4 cellular contexts compared by ENCODE assay signal in genomic region chr11:65691847-65692246, GRCh38. TPM values are rescaled to one million over a fixed set of nuclear protein-coding genes. Genes with fewer than 3 reads are reported as not detected.
A peak's percentile ranks its signal among the peaks of the same experiment; 100 is the strongest.
DNase-seq lines count a peak whose midpoint lies in the region; ATAC-seq, FAIRE-seq and TF ChIP-seq lines count a peak whose summit lies in the region.
"Not testable (repeated sequence)": the region's sequence is repeated elsewhere in the genome, so short reads cannot be mapped to it uniquely, and the experiment has no call there.

No MANE protein-coding gene starts in this region.

- 57% methylated on average over 8 of the region's 8 CpGs for WGBS in K562 (ENCODE audit: insufficient coverage, low coverage, missing lambda C conversion rate)
- 95% methylated on average over 8 of the region's 8 CpGs for WGBS in hepatocyte (ENCODE audit: low lambda C conversion rate, missing lambda C conversion rate)

- H3K79me2 ChIP-seq in GM23338 (replicated peaks; ENCODE audit: insufficient read depth); K562 (ENCODE audit: control insufficient read depth, insufficient read depth, low read length); hepatocyte; neural progenitor cell (ENCODE audit: low read depth): not testable (repeated sequence)

- not testable (repeated sequence) for H3K9me3 Mint-ChIP-seq in GM23338, neural progenitor cell

- H3K36me3 Mint-ChIP-seq in GM23338 (ENCODE audit: low read depth); neural progenitor cell: not testable (repeated sequence)

- not testable (repeated sequence) for H3K27ac Mint-ChIP-seq in GM23338, neural progenitor cell

- BruUV-seq in K562 (replicated peaks; lab: Mats Ljungman, UMichigan), result not testable (repeated sequence)

- not testable (repeated sequence) for H3K9me2 ChIP-seq in GM23338 (ENCODE audit: insufficient read depth); hepatocyte (replicated peaks; ENCODE audit: insufficient read depth)

- H3K4me3 Mint-ChIP-seq in GM23338, neural progenitor cell: not testable (repeated sequence)

- not testable (repeated sequence) for DNase-seq in GM23338 (ENCODE audit: low spot score); K562 (ENCODE audit: extremely low read depth in 1 of 4, low spot score in 3 of 4); hepatocyte (ENCODE audit: low spot score); neural progenitor cell (ENCODE audit: low spot score)

- not testable (repeated sequence) for TF ChIP-seq CTCF in GM23338 (conservative IDR thresholded peaks at IDR 0.05; ENCODE audit: low read depth in 2 of 2); K562 (IDR thresholded peaks at IDR 0.05 in 2 of 3, conservative IDR thresholded peaks at IDR 0.05 in 1 of 3; ENCODE audit: insufficient read depth in 2 of 3, low read depth in 1 of 3, low read length in 3 of 3); hepatocyte (IDR thresholded peaks at IDR 0.05; ENCODE audit: poor library complexity); neural progenitor cell (IDR thresholded peaks at IDR 0.05)

- in situ Hi-C loops in K562 (cut with MboI), result not testable (repeated sequence)

- H3K27ac ChIP-seq in GM23338 (ENCODE audit: low read depth); hepatocyte; neural progenitor cell: not testable (repeated sequence)
- H3K27ac ChIP-seq in K562 (ENCODE audit: extremely low read depth, low read depth, low read length), result peak overlapping the region; percentile 82; the same call in 2 of the 3 replicates

- not testable (repeated sequence) for TF ChIP-seq POLR2A in K562 (conservative IDR thresholded peaks at IDR 0.05)

- peak overlapping the region in 1 of 2 experiments; percentile 60; a peak in 2 of 4 replicates for H3K9ac ChIP-seq in K562 (ENCODE audit: insufficient read depth in 1 of 2, low read depth in 2 of 2, low read length in 2 of 2)
- not testable (repeated sequence) for H3K9ac ChIP-seq in neural progenitor cell

- not testable (repeated sequence) for H3F3A ChIP-seq in GM23338 (replicated peaks; ENCODE audit: low read depth); neural progenitor cell (ENCODE audit: low read depth)

- TF ChIP-seq EP300 in K562 (IDR thresholded peaks at IDR 0.05; ENCODE audit: low read length), result not testable (repeated sequence)

- POLR2A ChIA-PET in K562 (lab: Yijun Ruan, JAX), result interaction anchor here (0.6 to 1.4 kb wide), 7 partner anchors 9 to 300 kb away, joined by 3 to 4 read pairs (median 3); partner anchors contain the start of genes RELA and RNASEH2C

- CTCF ChIA-PET in K562 (lab: Yijun Ruan, JAX; ENCODE audit: low intra/inter-chr PET ratio), result interaction anchor here (1.1 kb wide), 1 partner anchor 297 kb away, joined by 3 read pairs; no protein-coding TSS in a partner anchor

- H3K9me3 ChIP-seq in K562 (replicated peaks; ENCODE audit: control insufficient read depth, insufficient read depth, low read depth, low read length); hepatocyte (ENCODE audit: low read depth); neural progenitor cell (ENCODE audit: low read depth): not testable (repeated sequence)

- H4K20me1 ChIP-seq in GM23338 (replicated peaks; ENCODE audit: insufficient read depth); K562 (replicated peaks; ENCODE audit: control insufficient read depth, insufficient read depth, low read length); hepatocyte (ENCODE audit: insufficient read depth, poor library complexity, severe bottlenecking); neural progenitor cell (ENCODE audit: low read depth): not testable (repeated sequence)

- TF ChIP-seq RAD21 in K562 (CRISPR knock-in tag; conservative IDR thresholded peaks at IDR 0.05 in 1 of 2, IDR thresholded peaks at IDR 0.05 in 1 of 2), result not testable (repeated sequence)

- not testable (repeated sequence) for FAIRE-seq in K562 (lab: Jason Lieb, UNC)

- H3K4me3 ChIP-seq in GM23338, K562, hepatocyte, neural progenitor cell: not testable (repeated sequence)

- ATAC-seq in GM23338, result not testable (repeated sequence)
- ATAC-seq in K562, result peak; percentile 39

- not testable (repeated sequence) for H3K4me2 ChIP-seq in GM23338; K562 (ENCODE audit: insufficient read depth, low read length); neural progenitor cell
- peak overlapping the region; percentile 9 for H3K4me2 ChIP-seq in hepatocyte

- H3K4me1 Mint-ChIP-seq in GM23338, neural progenitor cell: not testable (repeated sequence)

- H3K27me3 Mint-ChIP-seq in GM23338 (ENCODE audit: insufficient read depth, low read depth, poor library complexity); neural progenitor cell (ENCODE audit: insufficient read depth, low read depth): not testable (repeated sequence)

- peak overlapping the region; percentile 97; the same call in 1 of the 2 replicates for H2AFZ ChIP-seq in GM23338
- peak overlapping the region; percentile 96 for H2AFZ ChIP-seq in K562 (ENCODE audit: low read depth, low read length)
- H2AFZ ChIP-seq in hepatocyte, result peak overlapping the region; percentile 42
- H2AFZ ChIP-seq in neural progenitor cell (replicated peaks), result peak overlapping the region; percentile 86

- H3K4me1 ChIP-seq in GM23338 (ENCODE audit: insufficient read depth); hepatocyte (ENCODE audit: insufficient read depth); neural progenitor cell: not testable (repeated sequence)
- H3K4me1 ChIP-seq in K562 (replicated peaks in 1 of 2; ENCODE audit: control insufficient read depth in 2 of 2, insufficient read depth in 2 of 2, low read length in 2 of 2), result peaks cover 8 to 14% of the 10 kb centered on the region in 2 experiments; a peak in 3 of 5 replicates

- not testable (repeated sequence) for H3K36me3 ChIP-seq in GM23338 (ENCODE audit: insufficient read depth); K562 (ENCODE audit: control insufficient read depth, insufficient read depth, low read length); hepatocyte (replicated peaks; ENCODE audit: insufficient read depth, low read depth); neural progenitor cell

- intact Hi-C loops in K562 (cut with micrococcal nuclease), result not testable (repeated sequence)

- H3K27me3 ChIP-seq in GM23338 (ENCODE audit: insufficient read depth); K562 (ENCODE audit: control insufficient read depth in 2 of 2, insufficient read depth in 2 of 2, low read length in 2 of 2); hepatocyte; neural progenitor cell: not testable (repeated sequence)

- not testable (repeated sequence) for H3K9me1 ChIP-seq in K562 (ENCODE audit: control insufficient read depth, insufficient read depth, low read length)

RNA-seq across cellular contexts. Expression of gene KAT5, which starts 20.2 kb away (rescaled TPM):
- 33.3 and 40.4 TPM in 2 replicates for total RNA-seq in GM23338 (2014; rRNA removed; shearing (Covaris generic))
- polyA plus RNA-seq in GM23338 (2016; fragmentation: Nextera tagmentation; extraction: Ambion mirVana) (34.6 and 34.8 TPM in 2 replicates), K562 (2011; rRNA removed) (42.4 and 57.9 TPM in 2 replicates), K562 (2014; fragmentation: Illumina TruSeq; extraction: Trizol) (63.3 and 66.5 TPM in 2 replicates), K562 (2014; fragmentation: Nextera tagmentation; extraction: Ambion mirVana) (10 to 100 TPM in 1 of 2 experiments, 1 to 10 TPM in 1; 3.6 to 12.9 TPM), K562 (2014; rRNA removed) (68.4 and 75.4 TPM in 2 replicates), hepatocyte (53.1 and 77.2 TPM in 2 replicates)
- total RNA-seq in K562 (2011; cell fraction: chromatin; rRNA removed; ENCODE audit: low replicate concordance), result 44.9 and 134 TPM in 2 replicates
- total RNA-seq in K562 (2011; cell fraction: nucleolus; rRNA removed), result 81.0 and 82.1 TPM in 2 replicates
- total RNA-seq in K562 (2011; cell fraction: nucleoplasm; rRNA removed), result 51.7 and 58.3 TPM in 2 replicates
- total RNA-seq in K562 (2014; rRNA removed) (59.6 and 74.1 TPM in 2 replicates), K562 (2014; rRNA removed; fragmentation: Illumina TruSeq; extraction: Trizol) (28.8 and 34.4 TPM in 2 replicates), K562 (2015; rRNA removed; fragmentation: Illumina TruSeq; extraction: Trizol) (52.7 and 57.5 TPM in 2 replicates), K562 (2021) (68.3 and 76.8 TPM in 2 replicates), hepatocyte (36.1 and 41.7 TPM in 2 replicates), neural progenitor cell (ENCODE audit: low replicate concordance) (21.0 and 41.7 TPM in 2 replicates)
- polyA plus RNA-seq in K562 (2011; cell fraction: cytosol; rRNA removed), result 44.4 and 53.1 TPM in 2 replicates
- 70.2 and 76.3 TPM in 2 replicates for polyA plus RNA-seq in K562 (2011; cell fraction: nucleus; rRNA removed)
- 52.3 and 56.9 TPM in 2 replicates for polyA plus RNA-seq in K562 (2012)
- polyA minus RNA-seq in K562 (2011; rRNA and poly(A)+ RNA removed), result 47.1 and 62.6 TPM in 2 replicates
- 27.5 and 38.4 TPM in 2 replicates for polyA minus RNA-seq in K562 (2011; cell fraction: cytosol; rRNA and poly(A)+ RNA removed)
- 32.3 and 44.0 TPM in 2 replicates for polyA minus RNA-seq in K562 (2011; cell fraction: nucleus; rRNA and poly(A)+ RNA removed)

RNA-seq across cellular contexts. Expression of gene RNASEH2C, which starts 28.8 kb away (rescaled TPM):
- total RNA-seq in GM23338 (2014; rRNA removed; shearing (Covaris generic)), result 37.8 and 70.8 TPM in 2 replicates
- 73.2 and 74.8 TPM in 2 replicates for polyA plus RNA-seq in GM23338 (2016; fragmentation: Nextera tagmentation; extraction: Ambion mirVana)
- total RNA-seq in K562 (2011; cell fraction: chromatin; rRNA removed; ENCODE audit: low replicate concordance), result 43.1 and 99.3 TPM in 2 replicates
- 62.9 and 67.9 TPM in 2 replicates for total RNA-seq in K562 (2011; cell fraction: nucleolus; rRNA removed)
- total RNA-seq in K562 (2011; cell fraction: nucleoplasm; rRNA removed), result 55.1 and 61.4 TPM in 2 replicates
- 64.4 and 78.1 TPM in 2 replicates for total RNA-seq in K562 (2014; rRNA removed)
- total RNA-seq in K562 (2014; rRNA removed; fragmentation: Illumina TruSeq; extraction: Trizol), result 9.0 and 11.7 TPM in 2 replicates
- 15.1 and 15.6 TPM in 2 replicates for total RNA-seq in K562 (2015; rRNA removed; fragmentation: Illumina TruSeq; extraction: Trizol)
- total RNA-seq in K562 (2021), result 78.2 and 87.2 TPM in 2 replicates
- polyA plus RNA-seq in K562 (2011; rRNA removed), result 33.2 and 33.8 TPM in 2 replicates
- polyA plus RNA-seq in K562 (2011; cell fraction: cytosol; rRNA removed), result 33.5 and 84.3 TPM in 2 replicates
- 65.0 and 106 TPM in 2 replicates for polyA plus RNA-seq in K562 (2011; cell fraction: nucleus; rRNA removed)
- 32.9 and 41.4 TPM in 2 replicates for polyA plus RNA-seq in K562 (2012)
- 15.6 and 15.9 TPM in 2 replicates for polyA plus RNA-seq in K562 (2014; fragmentation: Illumina TruSeq; extraction: Trizol)
- 1 to 10 TPM; 5.4 to 9.4 TPM for polyA plus RNA-seq in K562 (2014; fragmentation: Nextera tagmentation; extraction: Ambion mirVana)
- polyA plus RNA-seq in K562 (2014; rRNA removed), result 63.2 and 75.9 TPM in 2 replicates
- 10.3 and 11.0 TPM in 2 replicates for polyA minus RNA-seq in K562 (2011; rRNA and poly(A)+ RNA removed)
- polyA minus RNA-seq in K562 (2011; cell fraction: cytosol; rRNA and poly(A)+ RNA removed), result 9.4 and 19.7 TPM in 2 replicates
- 27.5 and 27.6 TPM in 2 replicates for polyA minus RNA-seq in K562 (2011; cell fraction: nucleus; rRNA and poly(A)+ RNA removed)
- total RNA-seq in hepatocyte, result 26.4 and 44.4 TPM in 2 replicates
- 68.6 and 78.7 TPM in 2 replicates for polyA plus RNA-seq in hepatocyte
- 23.4 and 53.3 TPM in 2 replicates for total RNA-seq in neural progenitor cell (ENCODE audit: low replicate concordance)

RNA-seq across cellular contexts. Expression of gene RELA, which starts 29.1 kb away (rescaled TPM):
- 17.0 and 22.8 TPM in 2 replicates for total RNA-seq in GM23338 (2014; rRNA removed; shearing (Covaris generic))
- polyA plus RNA-seq in GM23338 (2016; fragmentation: Nextera tagmentation; extraction: Ambion mirVana) (12.9 and 18.5 TPM in 2 replicates), K562 (2011; rRNA removed) (17.0 and 30.8 TPM in 2 replicates), K562 (2014; fragmentation: Illumina TruSeq; extraction: Trizol) (46.8 and 67.4 TPM in 2 replicates), K562 (2014; fragmentation: Nextera tagmentation; extraction: Ambion mirVana) (1 to 10 TPM; 6.0 to 6.4 TPM), K562 (2014; rRNA removed) (30.1 and 31.1 TPM in 2 replicates), hepatocyte (64.6 and 68.7 TPM in 2 replicates)
- total RNA-seq in K562 (2011; cell fraction: chromatin; rRNA removed; ENCODE audit: low replicate concordance), result 79.5 and 201 TPM in 2 replicates
- total RNA-seq in K562 (2011; cell fraction: nucleolus; rRNA removed), result 107 and 114 TPM in 2 replicates
- 101 and 117 TPM in 2 replicates for total RNA-seq in K562 (2011; cell fraction: nucleoplasm; rRNA removed)
- total RNA-seq in K562 (2014; rRNA removed) (33.4 and 37.6 TPM in 2 replicates), K562 (2014; rRNA removed; fragmentation: Illumina TruSeq; extraction: Trizol) (13.6 and 14.2 TPM in 2 replicates), K562 (2015; rRNA removed; fragmentation: Illumina TruSeq; extraction: Trizol) (20.6 and 21.0 TPM in 2 replicates), K562 (2021) (52.2 and 62.0 TPM in 2 replicates), hepatocyte (28.1 and 32.7 TPM in 2 replicates), neural progenitor cell (ENCODE audit: low replicate concordance) (11.0 and 14.7 TPM in 2 replicates)
- 15.4 and 23.1 TPM in 2 replicates for polyA plus RNA-seq in K562 (2011; cell fraction: cytosol; rRNA removed)
- 129 and 168 TPM in 2 replicates for polyA plus RNA-seq in K562 (2011; cell fraction: nucleus; rRNA removed)
- 45.8 and 53.1 TPM in 2 replicates for polyA plus RNA-seq in K562 (2012)
- polyA minus RNA-seq in K562 (2011; rRNA and poly(A)+ RNA removed), result 24.3 and 24.4 TPM in 2 replicates
- polyA minus RNA-seq in K562 (2011; cell fraction: cytosol; rRNA and poly(A)+ RNA removed), result 25.8 and 34.8 TPM in 2 replicates
- 58.0 and 73.5 TPM in 2 replicates for polyA minus RNA-seq in K562 (2011; cell fraction: nucleus; rRNA and poly(A)+ RNA removed)

RNA-seq across cellular contexts. Expression of gene SIPA1, which starts 53.9 kb away (rescaled TPM):
- 54.6 and 56.7 TPM in 2 replicates for total RNA-seq in GM23338 (2014; rRNA removed; shearing (Covaris generic))
- polyA plus RNA-seq in GM23338 (2016; fragmentation: Nextera tagmentation; extraction: Ambion mirVana) (50.1 and 75.5 TPM in 2 replicates), K562 (2011; rRNA removed) (16.8 and 31.3 TPM in 2 replicates), K562 (2014; fragmentation: Illumina TruSeq; extraction: Trizol) (15.5 and 30.0 TPM in 2 replicates), K562 (2014; fragmentation: Nextera tagmentation; extraction: Ambion mirVana) (1 to 10 TPM in 1 of 2 experiments, under 1 TPM in 1; 0.25 to 1.4 TPM), K562 (2014; rRNA removed) (34.7 and 37.2 TPM in 2 replicates), hepatocyte (35.2 and 42.9 TPM in 2 replicates)
- total RNA-seq in K562 (2011; cell fraction: chromatin; rRNA removed; ENCODE audit: low replicate concordance), result 26.8 and 126 TPM in 2 replicates
- total RNA-seq in K562 (2011; cell fraction: nucleolus; rRNA removed), result 79.4 and 96.4 TPM in 2 replicates
- 35.7 and 43.0 TPM in 2 replicates for total RNA-seq in K562 (2011; cell fraction: nucleoplasm; rRNA removed)
- total RNA-seq in K562 (2014; rRNA removed) (45.7 and 56.0 TPM in 2 replicates), K562 (2014; rRNA removed; fragmentation: Illumina TruSeq; extraction: Trizol) (12.4 and 14.2 TPM in 2 replicates), K562 (2015; rRNA removed; fragmentation: Illumina TruSeq; extraction: Trizol) (28.3 and 29.2 TPM in 2 replicates), K562 (2021) (83.1 and 85.8 TPM in 2 replicates), hepatocyte (15.6 and 19.1 TPM in 2 replicates), neural progenitor cell (ENCODE audit: low replicate concordance) (4.7 and 16.4 TPM in 2 replicates)
- 19.5 and 74.2 TPM in 2 replicates for polyA plus RNA-seq in K562 (2011; cell fraction: cytosol; rRNA removed)
- 72.0 and 175 TPM in 2 replicates for polyA plus RNA-seq in K562 (2011; cell fraction: nucleus; rRNA removed)
- 54.8 and 65.0 TPM in 2 replicates for polyA plus RNA-seq in K562 (2012)
- 15.4 and 26.3 TPM in 2 replicates for polyA minus RNA-seq in K562 (2011; rRNA and poly(A)+ RNA removed)
- 43.1 and 44.1 TPM in 2 replicates for polyA minus RNA-seq in K562 (2011; cell fraction: cytosol; rRNA and poly(A)+ RNA removed)
- 26.3 and 33.0 TPM in 2 replicates for polyA minus RNA-seq in K562 (2011; cell fraction: nucleus; rRNA and poly(A)+ RNA removed)

Comparison
In these comparisons a context has a peak if more than half of its experiments do, and no peak if none do; other contexts are left out.
1. H2AFZ ChIP-seq: peak in every context shown above with its lines; median percentile 97 in GM23338; 96 in K562; 86 in neural progenitor cell; 42 in hepatocyte.